Comparison of ENCODE assay signal across 11 cellular contexts in genomic region chr5:150066901-150067396, GRCh38. TPM values are rescaled to one million over a fixed set of nuclear protein-coding genes. Genes with fewer than 3 reads are reported as not detected.
DNase-seq lines count a peak whose midpoint lies in the region; ATAC-seq and TF ChIP-seq lines count a peak whose summit lies in the region.
"Had no signal": no experiment of that assay in that cellular context is flagged by ENCODE, and none has a peak within 500 bp of the region (broad histone marks: within the 10 kb centered on the region; RNA-seq: fewer than 3 reads in every experiment).

No MANE protein-coding gene starts in this region.

- no peak overlapping the region for H3K27ac Mint-ChIP-seq in glutamatergic neuron (ENCODE audit: unreplicated experiment)

- H3K79me2 ChIP-seq in PC-3 (ENCODE audit: low read length) = no peaks in the 10 kb centered on the region

- H3K4me3 ChIP-seq in AG09309 (ENCODE audit: control insufficient read depth, low read depth, low read length) (no peak overlapping the region), PC-3 (ENCODE audit: low read length) (no peak overlapping the region), thyroid gland (replicated peaks in 1 of 3) (no peak overlapping the region)

- no peak overlapping the region for H2AFZ ChIP-seq in PC-3 (ENCODE audit: low read length)

- POLR2A ChIA-PET in PC-3 (lab: Charles Lee; ENCODE audit: unreplicated experiment) = no interaction called here

- H3K27me3 ChIP-seq in PC-3 (ENCODE audit: low read length) (no peaks in the 10 kb centered on the region), thyroid gland (no peaks in the 10 kb centered on the region)

- H3K9me3 ChIP-seq in PC-3 (ENCODE audit: low read length) = no peaks in the 10 kb centered on the region
- H3K9me3 ChIP-seq in thyroid gland = no peaks in the 10 kb centered on the region

- WGBS in thyroid gland, 2 donors = 76 to 94% methylated on average over 2 of the region's 2 CpGs

- no peaks in the 10 kb centered on the region for H3K27me3 Mint-ChIP-seq in glutamatergic neuron (ENCODE audit: unreplicated experiment)

- H3K4me1 Mint-ChIP-seq in glutamatergic neuron (ENCODE audit: low read depth, unreplicated experiment) = no peaks in the 10 kb centered on the region
- H3K4me1 Mint-ChIP-seq: neural crest cell had no signal

- H3K9me3 Mint-ChIP-seq in glutamatergic neuron (ENCODE audit: unreplicated experiment) = peaks cover 1% of the 10 kb centered on the region
- H3K9me3 Mint-ChIP-seq: neural crest cell had no signal

- BruUV-seq in PC-3 (replicated peaks; lab: Mats Ljungman, UMichigan) = no TSS peak

- no peak overlapping the region for H3K4me2 ChIP-seq in PC-3 (ENCODE audit: low read length)

- H3K9me2 ChIP-seq in PC-3 (replicated peaks; ENCODE audit: low read length) = no peaks in the 10 kb centered on the region

- H3K36me3 ChIP-seq in PC-3 (ENCODE audit: low read depth, low read length) = no peaks in the 10 kb centered on the region
- H3K36me3 ChIP-seq in thyroid gland = no peaks in the 10 kb centered on the region

- H3K4me1 ChIP-seq in PC-3 (ENCODE audit: insufficient read depth, low read length) = peaks cover 14% of the 10 kb centered on the region
- no peaks in the 10 kb centered on the region for H3K4me1 ChIP-seq in thyroid gland

- CTCF ChIA-PET in PC-3 (lab: Charles Lee) = interaction anchor here (0.6 kb wide), 1 partner anchor 276 kb away, joined by 3 read pairs; no protein-coding TSS in a partner anchor

- peak; percentile 43 for DNase-seq in AG09309 (ENCODE audit: low read depth)
- DNase-seq in PC-3 = peak; percentile 52
- DNase-seq in fibroblast of gingiva (ENCODE audit: low read depth) = peak; percentile 48
- DNase-seq in thyroid gland = no peak
- no peak for DNase-seq in SKM-1 (lab: John Stamatoyannopoulos, UW; ENCODE audit: unreplicated experiment)
- no peak for DNase-seq in glutamatergic neuron
- DNase-seq: effector CD4-positive, alpha-beta T cell; stimulated activated CD8-positive, alpha-beta memory T cell treated with anti-CD3 and anti-CD28 coated beads, Interleukin-4, amount 100 ng/mL, for 48 hours had no signal

- no peaks in the 10 kb centered on the region for H3K36me3 Mint-ChIP-seq in glutamatergic neuron (ENCODE audit: unreplicated experiment)

- H3F3A ChIP-seq in PC-3 (ENCODE audit: low read length, unreplicated experiment) = no peaks in the 10 kb centered on the region

- H3K9ac ChIP-seq in PC-3 (ENCODE audit: low read length) = no peak overlapping the region

- TF ChIP-seq POLR2A in thyroid gland (IDR thresholded peaks at IDR 0.05) = no peak

- no peak overlapping the region for H3K4me3 Mint-ChIP-seq in glutamatergic neuron (ENCODE audit: unreplicated experiment)
- H3K4me3 Mint-ChIP-seq: neural crest cell had no signal

- no peak overlapping the region for H3K27ac ChIP-seq in PC-3 (ENCODE audit: low read length)
- H3K27ac ChIP-seq in thyroid gland = no peak overlapping the region

- TF ChIP-seq CTCF in AG09309 (IDR thresholded peaks at IDR 0.05; ENCODE audit: control insufficient read depth, insufficient read depth, low read depth, low read length, missing control alignments) (no peak), PC-3 (conservative IDR thresholded peaks at IDR 0.05; ENCODE audit: low read depth, low read length) (no peak), thyroid gland (IDR thresholded peaks at IDR 0.05) (no peak), glutamatergic neuron (IDR thresholded peaks at IDR 0.05; ENCODE audit: partially characterized antibody, unreplicated experiment) (no peak)

- no peaks in the 10 kb centered on the region for H4K20me1 ChIP-seq in PC-3 (ENCODE audit: low read length)

- intact Hi-C loops in PC-3 (cut with micrococcal nuclease) (no loop called here), thyroid gland (cut with DNase I) (no loop called here)

- ATAC-seq in GM21423 (IDR thresholded peaks at IDR 0.05; ENCODE audit: unreplicated experiment) (peak; percentile 50), PC-3 (peak; percentile 37), GM18517 (IDR thresholded peaks at IDR 0.05; ENCODE audit: unreplicated experiment) (no peak)

RNA-seq across cellular contexts. Expression of gene CSF1R, which starts 19.4 kb away (rescaled TPM):
- total RNA-seq in PC-3 (2014; rRNA removed) = not detected in 2 replicates
- total RNA-seq in thyroid gland = 10 to 100 TPM in 3 of 4 donors, 1 to 10 TPM in 1; 9.1 to 14.1 (median 11.4) TPM
- not detected for total RNA-seq in glutamatergic neuron (ENCODE audit: unreplicated experiment)
- total RNA-seq: neural crest cell had no signal

Comparison
In these comparisons a context has a peak if more than half of its experiments do, and no peak if none do; other contexts are left out.
1. DNase-seq: peak in AG09309 (single experiment), PC-3 (single experiment) and fibroblast of gingiva (single experiment); none in thyroid gland (0 of 2), SKM-1 (single experiment) and glutamatergic neuron (single experiment).
2. RNA of gene CSF1R, which starts 19.4 kb away (total RNA-seq): 9.1 to 14.1 TPM in thyroid gland; not detected in PC-3 and not detected in glutamatergic neuron (single experiment); every median in the first group is over 10 times any median in the second.